ENCODE assay signal across 9 cellular contexts in the genomic region with DNA sequence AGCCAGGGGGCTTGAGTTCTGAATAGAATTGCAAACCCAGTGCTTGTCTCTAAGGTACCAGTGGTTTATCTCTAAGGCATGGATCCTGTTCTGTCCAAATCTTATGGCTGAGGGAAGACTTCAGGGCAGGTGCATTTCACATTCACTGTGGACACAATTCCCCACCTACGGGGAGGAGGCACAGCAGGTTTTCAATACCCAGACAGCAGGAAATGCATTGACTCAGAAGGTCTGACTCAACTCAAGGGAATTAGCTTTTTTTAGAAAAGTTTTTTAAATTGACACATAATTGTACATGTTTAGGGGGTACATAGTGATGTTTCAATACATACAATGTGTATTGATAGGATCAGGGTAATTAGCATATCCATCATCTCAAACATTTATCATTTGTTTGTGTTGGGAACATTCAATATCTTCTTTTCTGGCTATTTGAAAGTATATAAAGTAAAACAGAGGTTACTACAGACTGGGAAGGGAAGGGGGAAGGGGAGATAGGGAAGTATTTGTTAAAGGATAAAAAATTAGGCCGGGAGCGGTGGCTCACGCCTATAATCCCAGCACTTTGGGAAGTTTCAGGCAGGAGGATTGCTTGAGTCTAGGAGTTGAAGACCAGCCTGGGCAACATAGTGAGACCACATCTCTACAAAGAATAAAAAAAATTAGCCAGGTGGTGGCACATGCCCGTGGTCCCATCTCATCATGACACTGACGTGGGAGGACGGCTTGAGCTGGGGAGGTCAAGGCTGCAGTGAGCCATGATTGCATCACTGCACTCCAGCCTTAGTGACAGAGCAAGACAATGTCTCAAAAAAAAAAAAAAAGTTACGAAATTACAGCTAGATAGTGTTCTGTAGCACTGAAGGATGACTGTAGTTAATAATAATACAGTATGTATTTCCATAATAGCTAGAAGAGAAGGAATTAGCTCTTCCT. TPM values are rescaled to one million over a fixed set of nuclear protein-coding genes. Genes with fewer than 3 reads are reported as not detected.
A peak's percentile ranks its signal among the peaks of the same experiment; 100 is the strongest.
DNase-seq lines count a peak whose midpoint lies in the region; ATAC-seq and TF ChIP-seq lines count a peak whose summit lies in the region.
"Had no signal": no experiment of that assay in that cellular context is flagged by ENCODE, and none has a peak within 500 bp of the region (broad histone marks: within the 10 kb centered on the region; RNA-seq: fewer than 3 reads in every experiment).

No MANE protein-coding gene starts in this region.

- no peaks in the 10 kb centered on the region for H3K27me3 ChIP-seq in AG04450 (ENCODE audit: control insufficient read depth, insufficient read depth, low read length)

- H3K36me3 ChIP-seq in HEK293 (ENCODE audit: control insufficient read depth in 2 of 2, insufficient read depth in 1 of 2, low read length in 2 of 2) = no peaks in the 10 kb centered on the region

- H3K9me3 ChIP-seq in AG04450 (ENCODE audit: control insufficient read depth, insufficient read depth, low read length) (no peaks in the 10 kb centered on the region; the same call in 1 of the 2 replicates), HEK293 (ENCODE audit: control insufficient read depth, insufficient read depth, low read depth, low read length) (no peaks in the 10 kb centered on the region)

- no peak for TF ChIP-seq CTCF in AG04450 (IDR thresholded peaks at IDR 0.05; ENCODE audit: low read depth, low read length)
- no peak for TF ChIP-seq CTCF in HEK293 (tag by site-specific recombination; IDR thresholded peaks at IDR 0.05)

- H3K36me3 Mint-ChIP-seq in activated T-cell treated with anti-CD3 and anti-CD28 coated beads, Interleukin-2, amount 50 U/mL, for 72 hours (ENCODE audit: insufficient read depth in 2 of 2) = no peaks in the 10 kb centered on the region

- DNase-seq in AG04450 (ENCODE audit: low read depth, low spot score) (no peak), iris pigment epithelial cell (ENCODE audit: low read depth) (peak; percentile 79), NCI-H1092 (lab: John Stamatoyannopoulos, UW) (no peak)
- peak; percentile 29 to 34 for DNase-seq in activated T-cell treated with anti-CD3 and anti-CD28 coated beads, Interleukin-2, amount 50 U/mL, for 72 hours
- no peak for DNase-seq in activated CD8-positive, alpha-beta memory T cell treated with anti-CD3 and anti-CD28 coated beads, Interleukin-2, amount 50 U/mL, for 4 hours
- DNase-seq: DMS79 had no signal

- H3K27me3 Mint-ChIP-seq in activated T-cell treated with anti-CD3 and anti-CD28 coated beads, Interleukin-2, amount 50 U/mL, for 72 hours (ENCODE audit: low read depth) = peaks cover 12% of the 10 kb centered on the region

- ATAC-seq in activated T-cell treated with anti-CD3 and anti-CD28 coated beads, Interleukin-2, amount 50 U/mL, for 72 hours (replicated peaks in 1 of 2) = peak; percentile 73 to 78
- no peak for ATAC-seq in GM18517 (IDR thresholded peaks at IDR 0.05; ENCODE audit: unreplicated experiment)
- ATAC-seq in HG03095 (IDR thresholded peaks at IDR 0.05; ENCODE audit: unreplicated experiment) = no peak

- no peaks in the 10 kb centered on the region for H3K9me3 Mint-ChIP-seq in activated T-cell treated with anti-CD3 and anti-CD28 coated beads, Interleukin-2, amount 50 U/mL, for 72 hours

- H3K27ac ChIP-seq in AG04450 (ENCODE audit: low read depth, low read length) (peak overlapping the region; percentile 73), HEK293 (ENCODE audit: extremely low read depth, low read depth, low read length) (no peak overlapping the region)

- peaks cover 58% of the 10 kb centered on the region for H3K4me1 Mint-ChIP-seq in activated T-cell treated with anti-CD3 and anti-CD28 coated beads, Interleukin-2, amount 50 U/mL, for 72 hours (ENCODE audit: low read depth)

- H3K4me1 ChIP-seq in HEK293 (ENCODE audit: control insufficient read depth, insufficient read depth, low read length) = no peaks in the 10 kb centered on the region

- peak overlapping the region; percentile 2 to 71 for H3K4me3 Mint-ChIP-seq in activated T-cell treated with anti-CD3 and anti-CD28 coated beads, Interleukin-2, amount 50 U/mL, for 72 hours

- POLR2A ChIA-PET in AG04450 (lab: Yijun Ruan, JAX) (interaction anchor here (0.5 to 1.1 kb wide), 2 partner anchors 24 to 412 kb away, joined by 3 to 5 read pairs; no protein-coding TSS in a partner anchor), HEK293 (lab: Yijun Ruan, JAX) (no interaction called here)

- CTCF ChIA-PET in AG04450 (lab: Charles Lee) = interaction anchor here (1.2 kb wide), 1 partner anchor 91 kb away, joined by 3 read pairs; no protein-coding TSS in a partner anchor
- CTCF ChIA-PET in HEK293 (lab: Yijun Ruan, JAX) = interaction anchor here (1.1 kb wide), 1 partner anchor 89 kb away, joined by 4 read pairs; no protein-coding TSS in a partner anchor

- H3K4me3 ChIP-seq in AG04450 (ENCODE audit: low read depth, low read length) (no peak overlapping the region), HEK293 (ENCODE audit: low read depth, low read length) (no peak overlapping the region)

- H3K27ac Mint-ChIP-seq in activated T-cell treated with anti-CD3 and anti-CD28 coated beads, Interleukin-2, amount 50 U/mL, for 72 hours = peak overlapping the region; percentile 79

TF ChIP-seq in HEK293, 187 proteins besides CTCF, POLR2A, EP300 and RAD21:
- TF ChIP-seq ZIC2 (tag by site-specific recombination; IDR thresholded peaks at IDR 0.05) (peak; percentile 46; the same call in 1 of the 2 replicates), ZNF239 (tag by site-specific recombination; IDR thresholded peaks at IDR 0.05) (no peak), ZNF202 (tag by site-specific recombination; IDR thresholded peaks at IDR 0.05; ENCODE audit: borderline replicate concordance) (no peak), ZNF596 (tag by site-specific recombination; IDR thresholded peaks at IDR 0.05) (no peak), FEZF1 (tag by site-specific recombination; IDR thresholded peaks at IDR 0.05) (no peak), PATZ1 (tag by site-specific recombination; IDR thresholded peaks at IDR 0.05) (no peak), ZNF580 (tag by site-specific recombination; IDR thresholded peaks at IDR 0.05) (no peak), ZNF266 (tag by site-specific recombination; IDR thresholded peaks at IDR 0.05; ENCODE audit: low read depth) (no peak)
- TF ChIP-seq, protein P1, sequence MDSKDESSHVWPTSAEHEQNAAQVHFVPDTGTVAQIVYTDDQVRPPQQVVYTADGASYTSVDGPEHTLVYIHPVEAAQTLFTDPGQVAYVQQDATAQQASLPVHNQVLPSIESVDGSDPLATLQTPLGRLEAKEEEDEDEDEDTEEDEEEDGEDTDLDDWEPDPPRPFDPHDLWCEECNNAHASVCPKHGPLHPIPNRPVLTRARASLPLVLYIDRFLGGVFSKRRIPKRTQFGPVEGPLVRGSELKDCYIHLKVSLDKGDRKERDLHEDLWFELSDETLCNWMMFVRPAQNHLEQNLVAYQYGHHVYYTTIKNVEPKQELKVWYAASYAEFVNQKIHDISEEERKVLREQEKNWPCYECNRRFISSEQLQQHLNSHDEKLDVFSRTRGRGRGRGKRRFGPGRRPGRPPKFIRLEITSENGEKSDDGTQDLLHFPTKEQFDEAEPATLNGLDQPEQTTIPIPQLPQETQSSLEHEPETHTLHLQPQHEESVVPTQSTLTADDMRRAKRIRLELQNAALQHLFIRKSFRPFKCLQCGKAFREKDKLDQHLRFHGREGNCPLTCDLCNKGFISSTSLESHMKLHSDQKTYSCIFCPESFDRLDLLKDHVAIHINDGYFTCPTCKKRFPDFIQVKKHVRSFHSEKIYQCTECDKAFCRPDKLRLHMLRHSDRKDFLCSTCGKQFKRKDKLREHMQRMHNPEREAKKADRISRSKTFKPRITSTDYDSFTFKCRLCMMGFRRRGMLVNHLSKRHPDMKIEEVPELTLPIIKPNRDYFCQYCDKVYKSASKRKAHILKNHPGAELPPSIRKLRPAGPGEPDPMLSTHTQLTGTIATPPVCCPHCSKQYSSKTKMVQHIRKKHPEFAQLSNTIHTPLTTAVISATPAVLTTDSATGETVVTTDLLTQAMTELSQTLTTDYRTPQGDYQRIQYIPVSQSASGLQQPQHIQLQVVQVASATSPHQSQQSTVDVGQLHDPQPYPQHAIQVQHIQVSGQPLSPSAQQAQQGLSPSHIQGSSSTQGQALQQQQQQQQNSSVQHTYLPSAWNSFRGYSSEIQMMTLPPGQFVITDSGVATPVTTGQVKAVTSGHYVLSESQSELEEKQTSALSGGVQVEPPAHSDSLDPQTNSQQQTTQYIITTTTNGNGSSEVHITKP (tag by site-specific recombination; IDR thresholded peaks at IDR 0.05) = no peak

RNA-seq across cellular contexts. Expression of gene RGS9, which starts 54.9 kb away (rescaled TPM):
- 2.0 and 2.1 TPM in 2 replicates for polyA plus RNA-seq in AG04450 (2011; rRNA removed)
- 1.1 and 1.6 TPM in 2 replicates for polyA minus RNA-seq in AG04450 (2011; rRNA and poly(A)+ RNA removed)
- 10 to 100 TPM in 1 of 2 donors, 1 to 10 TPM in 1; 5.8 to 16.6 TPM for total RNA-seq in activated T-cell treated with anti-CD3 and anti-CD28 coated beads, Interleukin-2, amount 50 U/mL, for 72 hours

Comparison
In these comparisons a context has a peak if more than half of its experiments do, and no peak if none do; other contexts are left out.
1. DNase-seq: peak in activated T-cell treated with anti-CD3 and anti-CD28 coated beads, Interleukin-2, amount 50 U/mL, for 72 hours (2 of 2) and iris pigment epithelial cell (single experiment); none in AG04450 (single experiment), NCI-H1092 (single experiment) and activated CD8-positive, alpha-beta memory T cell treated with anti-CD3 and anti-CD28 coated beads, Interleukin-2, amount 50 U/mL, for 4 hours (single experiment).
2. ATAC-seq: peak in activated T-cell treated with anti-CD3 and anti-CD28 coated beads, Interleukin-2, amount 50 U/mL, for 72 hours (2 of 2); none in GM18517 (single experiment) and HG03095 (single experiment).